Comparison of ENCODE assay signal across 25 cellular contexts in genomic region chr1:230852959-230853358, GRCh38.
"Had no signal": no experiment of that assay in that cellular context is flagged by ENCODE, and none has a peak within 500 bp of the region (broad histone marks: within the 10 kb centered on the region; RNA-seq: fewer than 3 reads in every experiment).

No MANE protein-coding gene starts in this region.

- H3K4me3 ChIP-seq: hepatocyte, lung, sigmoid colon, smooth muscle cell, testis, upper lobe of right lung had no signal

- H3K36me3 ChIP-seq: neutrophil had no signal

- H3K27me3 ChIP-seq: foreskin keratinocyte, hepatocyte, neutrophil, sigmoid colon, testis, upper lobe of right lung had no signal

- H3K9me3 ChIP-seq: neutrophil, testis, upper lobe of right lung had no signal

- H3K27ac ChIP-seq: foreskin keratinocyte, hepatocyte, neutrophil, sigmoid colon, testis, upper lobe of right lung had no signal

- ATAC-seq: activated T-cell treated with anti-CD3 and anti-CD28 coated beads, Interleukin-2, amount 50 U/mL, for 4 hours; foreskin keratinocyte; left lobe of liver; natural killer cell; stimulated activated memory B cell treated with anti-CD40 and anti-IgM and Interleukin-4, amounts not matched to agents 10 μg/mL and 1 μg/mL and 100 μg/mL, for 72 hours; upper lobe of right lung had no signal

- H2AFZ ChIP-seq: hepatocyte had no signal

- DNase-seq: activated CD4-positive, alpha-beta T cell treated with anti-CD3 and anti-CD28 coated beads for 4 hours; activated CD4-positive, alpha-beta T cell treated with anti-CD3 and anti-CD28 coated beads, Interleukin-2, amount 50 U/mL, for 48 hours; activated CD4-positive, CD25-positive, alpha-beta regulatory T cell; activated CD8-positive, alpha-beta memory T cell treated with anti-CD3 and anti-CD28 coated beads, Interleukin-2, amount 50 U/mL, for 48 hours; activated naive CD4-positive, alpha-beta T cell treated with Interleukin-2 at 50 U/mL for 16 hours; activated naive CD8-positive, alpha-beta T cell treated with anti-CD3 and anti-CD28 coated beads for 36 hours; activated T-cell treated with anti-CD3 and anti-CD28 coated beads, Interleukin-2, amount 50 U/mL, for 4 hours; amniotic stem cell; cerebellar nuclear complex; erythroblast; foreskin keratinocyte; immature natural killer cell; natural killer cell; sigmoid colon; stimulated activated CD4-positive, alpha-beta T cell treated with anti-CD3 and anti-CD28 coated beads, Interleukin-15, amount 100 ng/mL, for 24 hours; T-helper 1 cell; T-helper 9 cell; testis; upper lobe of right lung had no signal

- H3K4me2 ChIP-seq: hepatocyte, smooth muscle cell had no signal

- H3K4me1 ChIP-seq: foreskin keratinocyte had no signal
